In the genomic region with DNA sequence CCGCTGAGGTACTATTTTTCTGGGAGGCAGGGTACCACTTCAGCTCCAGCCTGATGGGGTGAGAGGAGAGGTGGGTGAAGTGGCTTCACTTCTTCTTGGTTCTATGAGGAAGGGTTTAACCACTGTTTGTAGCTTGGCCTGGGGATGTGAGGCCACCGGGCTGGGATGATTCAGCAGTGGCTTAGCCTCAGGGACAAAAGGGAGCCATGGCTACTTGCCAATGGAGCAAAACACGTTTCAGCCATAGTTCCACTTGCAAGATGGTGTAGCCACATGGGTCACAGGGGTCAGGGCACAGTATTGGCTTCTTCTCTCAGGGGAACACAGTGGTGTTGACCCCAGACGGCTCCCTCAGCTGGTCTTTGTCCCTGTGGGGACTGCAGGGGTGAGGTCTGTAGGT, we compare ENCODE assay signal across 19 cellular contexts. TPM values are rescaled to one million over a fixed set of nuclear protein-coding genes. Genes with fewer than 3 reads are reported as not detected.
DNase-seq lines count a peak whose midpoint lies in the region; ATAC-seq and TF ChIP-seq lines count a peak whose summit lies in the region.
"Had no signal": no experiment of that assay in that cellular context is flagged by ENCODE, and none has a peak within 500 bp of the region (broad histone marks: within the 10 kb centered on the region; RNA-seq: fewer than 3 reads in every experiment).

No MANE protein-coding gene starts in this region.

- TF ChIP-seq CTCF in epithelial cell of esophagus (IDR thresholded peaks at IDR 0.05; ENCODE audit: insufficient read depth, low read depth, low read length, missing control alignments) = no peak

- H3K36me3 Mint-ChIP-seq in activated CD4-positive, alpha-beta memory T cell treated with anti-CD3 and anti-CD28 coated beads for 36 hours = peaks cover 47% of the 10 kb centered on the region

- no peaks in the 10 kb centered on the region for H3K4me1 Mint-ChIP-seq in activated CD4-positive, alpha-beta memory T cell treated with anti-CD3 and anti-CD28 coated beads for 36 hours (ENCODE audit: low read depth)

- DNase-seq in EH (ENCODE audit: low read depth) (peak; percentile 37), HT1080 (ENCODE audit: low read depth) (peak; percentile 30), T1000 (lab: John Stamatoyannopoulos, UW) (peak; percentile 17), epithelial cell of esophagus (ENCODE audit: low read depth) (peak; percentile 15), SK-N-DZ (ENCODE audit: low spot score) (no peak), left lobe of liver (ENCODE audit: low spot score) (no peak)
- no peak for DNase-seq in activated CD4-positive, alpha-beta memory T cell treated with anti-CD3 and anti-CD28 coated beads for 36 hours
- DNase-seq: CD4-positive, CD25-positive, alpha-beta regulatory T cell; DMS53; H7; Karpas-422; NCI-H1105 treated with DMSO at 0.1 percent for 48 hours; NCI-H2029; NCI-H446; NCI-H524 treated with DMSO at 0.1 percent for 48 hours; NCI-H774; SHP77 had no signal

- H3K27ac Mint-ChIP-seq in activated CD4-positive, alpha-beta memory T cell treated with anti-CD3 and anti-CD28 coated beads for 36 hours = no peak overlapping the region
- H3K27ac Mint-ChIP-seq: CD4-positive, CD25-positive, alpha-beta regulatory T cell had no signal

- H3K27me3 Mint-ChIP-seq in activated CD4-positive, alpha-beta memory T cell treated with anti-CD3 and anti-CD28 coated beads for 36 hours = no peaks in the 10 kb centered on the region

- H3K9me3 Mint-ChIP-seq in activated CD4-positive, alpha-beta memory T cell treated with anti-CD3 and anti-CD28 coated beads for 36 hours = peaks cover 12% of the 10 kb centered on the region

- CTCF ChIA-PET in activated CD4-positive, alpha-beta memory T cell treated with anti-CD3 and anti-CD28 coated beads for 36 hours (lab: Charles Lee) = no interaction called here

- POLR2A ChIA-PET in activated CD4-positive, alpha-beta memory T cell treated with anti-CD3 and anti-CD28 coated beads for 36 hours (lab: Charles Lee) = no interaction called here

- no peak for ATAC-seq in left lobe of liver
- ATAC-seq: HepG2 had no signal

- H3K4me3 Mint-ChIP-seq in activated CD4-positive, alpha-beta memory T cell treated with anti-CD3 and anti-CD28 coated beads for 36 hours = no peak overlapping the region
- H3K4me3 Mint-ChIP-seq: CD4-positive, CD25-positive, alpha-beta regulatory T cell had no signal

- intact Hi-C loops in activated CD4-positive, alpha-beta memory T cell treated with anti-CD3 and anti-CD28 coated beads for 36 hours (cut with micrococcal nuclease) = no loop called here

- H3K4me3 ChIP-seq in epithelial cell of esophagus (ENCODE audit: low read length) = no peak overlapping the region
- H3K4me3 ChIP-seq: BLaER1 had no signal

RNA-seq across cellular contexts. Expression of a gene that starts 14.9 kb away (rescaled TPM):
- total RNA-seq in HT1080 (2014; rRNA removed; shearing (Covaris generic)) = 5.0 and 5.3 TPM in 2 replicates
- polyA plus RNA-seq in HT1080 (2015; cell fraction: cytosol; rRNA removed) = 2.6 and 3.5 TPM in 2 replicates
- 13.3 and 13.9 TPM in 2 replicates for polyA plus RNA-seq in HT1080 (2015; cell fraction: nucleus; rRNA removed)
- 1 to 10 TPM; 7.4 to 7.8 TPM for total RNA-seq in activated CD4-positive, alpha-beta memory T cell treated with anti-CD3 and anti-CD28 coated beads for 36 hours
- 12.0 and 13.9 TPM in 2 replicates for polyA plus RNA-seq in SK-N-DZ (2014; cell fraction: cytosol; rRNA removed)
- 18.0 and 19.1 TPM in 2 replicates for polyA plus RNA-seq in SK-N-DZ (2014; cell fraction: nucleus; rRNA removed)
- total RNA-seq in left lobe of liver = 4.5 TPM

Comparison
In these comparisons a context has a peak if more than half of its experiments do, and no peak if none do; other contexts are left out.
1. DNase-seq: peak in EH (single experiment), HT1080 (single experiment), T1000 (single experiment) and epithelial cell of esophagus (single experiment); none in activated CD4-positive, alpha-beta memory T cell treated with anti-CD3 and anti-CD28 coated beads for 36 hours (single experiment), SK-N-DZ (single experiment) and left lobe of liver (single experiment).